8 cellular contexts compared by ENCODE assay signal in the genomic region with DNA sequence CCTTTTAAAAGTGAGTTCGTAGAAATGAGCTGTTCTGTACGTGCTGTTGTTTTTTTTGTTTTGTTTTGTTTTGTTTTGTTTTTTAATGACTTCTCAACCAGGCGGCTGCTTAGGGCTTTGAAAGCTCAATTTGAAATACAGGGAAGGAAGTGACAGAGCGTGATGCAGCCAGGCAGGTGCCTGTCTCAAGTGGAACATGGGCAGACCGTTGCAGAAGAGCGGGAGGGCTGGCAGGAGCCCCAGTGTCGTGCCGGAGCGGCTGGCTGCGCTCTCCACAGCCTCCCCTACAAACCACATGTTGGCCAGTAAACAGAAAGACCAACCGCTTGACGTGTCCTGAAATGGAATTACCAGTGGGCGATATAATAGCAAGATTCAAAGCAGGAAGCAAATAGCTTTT.
DNase-seq lines count a peak whose midpoint lies in the region; ATAC-seq and TF ChIP-seq lines count a peak whose summit lies in the region.

No MANE protein-coding gene starts in this region.

- H3K9me3 ChIP-seq in esophagus squamous epithelium: no peaks in the 10 kb centered on the region

- no peak for TF ChIP-seq POLR2A in esophagus squamous epithelium (IDR thresholded peaks at IDR 0.05)

- H3K27me3 ChIP-seq in esophagus squamous epithelium: no peaks in the 10 kb centered on the region

- peak; percentile 5 for DNase-seq in activated CD4-positive, alpha-beta T cell treated with anti-CD3 and anti-CD28 coated beads for 48 hours
- no peak for DNase-seq in activated CD4-positive, alpha-beta T cell treated with anti-CD3 and anti-CD28 coated beads, Interleukin-2, amount 50 U/mL, for 4 hours
- DNase-seq in SHP77 treated with DMSO at 0.1 percent for 48 hours (lab: John Stamatoyannopoulos, UW) (peak; percentile 84), hippocampal formation (lab: John Stamatoyannopoulos, UW) (peak; percentile 10 to 11), esophagus squamous epithelium (lab: John Stamatoyannopoulos, UW) (no peak), NCI-H446 (lab: John Stamatoyannopoulos, UW) (no peak), A172 (ENCODE audit: low spot score) (no peak)

- H3K36me3 ChIP-seq in esophagus squamous epithelium: no peaks in the 10 kb centered on the region

- H3K27ac ChIP-seq in esophagus squamous epithelium: no peak overlapping the region

- TF ChIP-seq CTCF in esophagus squamous epithelium (IDR thresholded peaks at IDR 0.05): no peak

- ATAC-seq in HG03432 (IDR thresholded peaks at IDR 0.05; ENCODE audit: unreplicated experiment): peak; percentile 85

- H3K4me1 ChIP-seq in esophagus squamous epithelium: peaks cover 0 to 13% (median 0%) of the 10 kb centered on the region in 3 donors

- 40 to 48% methylated on average over 13 of the region's 13 CpGs for WGBS in esophagus squamous epithelium, 2 donors

- intact Hi-C loops in esophagus squamous epithelium (cut with DNase I): no loop called here

- no peak overlapping the region for H3K4me3 ChIP-seq in esophagus squamous epithelium

Comparison
In these comparisons a context has a peak if more than half of its experiments do, and no peak if none do; other contexts are left out.
1. DNase-seq: peak in activated CD4-positive, alpha-beta T cell treated with anti-CD3 and anti-CD28 coated beads for 48 hours (single experiment), SHP77 treated with DMSO at 0.1 percent for 48 hours (single experiment) and hippocampal formation (2 of 2); none in activated CD4-positive, alpha-beta T cell treated with anti-CD3 and anti-CD28 coated beads, Interleukin-2, amount 50 U/mL, for 4 hours (0 of 2), esophagus squamous epithelium (single experiment), NCI-H446 (0 of 2) and A172 (single experiment).